In genomic region chr2:219530048-219530963, GRCh38 we compare ENCODE assay signal across 1 cellular context.
TF ChIP-seq lines count a peak whose summit lies in the region.

No MANE protein-coding gene starts in this region.

TF ChIP-seq in endothelial cell of umbilical vein, 7 proteins besides CTCF, POLR2A, EP300 and RAD21:
- TF ChIP-seq MYC (IDR thresholded peaks at IDR 0.05; ENCODE audit: low read depth, low read length) (no peak), GATA2 (IDR thresholded peaks at IDR 0.05; ENCODE audit: insufficient read depth, insufficient read length, low read depth, low read length) (no peak), MAX (IDR thresholded peaks at IDR 0.05; ENCODE audit: insufficient read depth, insufficient read length) (no peak), FOS (IDR thresholded peaks at IDR 0.05; ENCODE audit: borderline replicate concordance, insufficient read depth, low read length) (no peak), EZH2 (IDR thresholded peaks at IDR 0.05; ENCODE audit: borderline replicate concordance, low read depth, low read length, severe bottlenecking) (no peak), JUN (IDR thresholded peaks at IDR 0.05; ENCODE audit: borderline replicate concordance, insufficient read depth, insufficient read length, low read depth) (no peak)
